Comparison of ENCODE assay signal across 1 cellular context in genomic region chr6:137848672-137849071, GRCh38.
TF ChIP-seq lines count a peak whose summit lies in the region.

No MANE protein-coding gene starts in this region.

TF ChIP-seq in HCT116, 20 proteins besides CTCF, POLR2A, EP300 and RAD21 (continued from another document):
- TF ChIP-seq ATF3 (IDR thresholded peaks at IDR 0.05) (no peak), FOSL1 (IDR thresholded peaks at IDR 0.05; ENCODE audit: low read depth) (no peak), ZFX (IDR thresholded peaks at IDR 0.05) (no peak), JUND (IDR thresholded peaks at IDR 0.05) (no peak), ZBTB33 (IDR thresholded peaks at IDR 0.05; ENCODE audit: extremely low read depth, insufficient replicate concordance, low read length) (no peak)
TF ChIP-seq in HCT116: peak in this region for 0.
